ENCODE assay signal across 8 cellular contexts in the genomic region with DNA sequence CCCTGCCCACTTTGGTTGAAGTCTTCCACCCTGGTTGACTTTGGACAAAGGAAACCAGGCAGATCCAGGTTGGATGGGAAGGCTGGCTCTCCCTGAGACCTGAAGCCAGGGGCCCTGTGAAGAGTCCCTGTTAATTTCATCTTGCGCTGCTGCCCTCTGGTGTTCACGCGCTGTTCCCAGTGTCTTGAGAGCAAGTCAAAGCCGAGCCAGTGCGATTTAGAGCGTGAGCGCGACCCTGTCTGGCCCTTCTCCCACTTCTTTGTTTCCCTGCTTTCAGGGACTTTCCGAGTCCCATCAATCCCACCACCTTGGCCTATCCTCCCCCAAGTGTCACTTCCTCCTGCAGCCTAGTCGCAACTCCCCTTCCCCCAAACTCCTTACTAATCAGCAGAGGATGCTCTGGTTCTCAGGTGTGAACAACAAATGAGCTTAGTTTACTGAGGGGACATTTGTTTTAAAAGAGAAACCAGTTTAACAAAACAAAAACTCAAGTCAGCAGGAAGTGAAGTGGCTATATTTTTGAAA. TPM values are rescaled to one million over a fixed set of nuclear protein-coding genes. Genes with fewer than 3 reads are reported as not detected.
DNase-seq lines count a peak whose midpoint lies in the region; ATAC-seq, FAIRE-seq and TF ChIP-seq lines count a peak whose summit lies in the region.

No MANE protein-coding gene starts in this region.

- H3K27ac Mint-ChIP-seq in activated CD8-positive, alpha-beta T cell treated with anti-CD3 and anti-CD28 coated beads, Interleukin-2, amount 10 ng/mL, durations not matched to agents 7 days and 5 days: peak overlapping the region; percentile 98
- peak overlapping the region; percentile 97 to 100 (median 99) for H3K27ac Mint-ChIP-seq in naive thymus-derived CD8-positive, alpha-beta T cell

- no peaks in the 10 kb centered on the region for H3K9me3 Mint-ChIP-seq in activated CD8-positive, alpha-beta T cell treated with anti-CD3 and anti-CD28 coated beads, Interleukin-2, amount 10 ng/mL, durations not matched to agents 7 days and 5 days (ENCODE audit: insufficient read depth)
- H3K9me3 Mint-ChIP-seq in naive thymus-derived CD8-positive, alpha-beta T cell: peaks cover 0 to 5% (median 0%) of the 10 kb centered on the region in 9 donors

- ATAC-seq in GM19035 (IDR thresholded peaks at IDR 0.05; ENCODE audit: unreplicated experiment): peak; percentile 41
- ATAC-seq in activated CD8-positive, alpha-beta T cell treated with anti-CD3 and anti-CD28 coated beads, Interleukin-2, amount 10 ng/mL, durations not matched to agents 7 days and 5 days: peak; percentile 68
- peak; percentile 45 to 62 for ATAC-seq in naive thymus-derived CD8-positive, alpha-beta T cell
- ATAC-seq in stimulated activated naive CD8-positive, alpha-beta T cell treated with anti-CD3 and anti-CD28 coated beads, Interleukin-15, Interleukin-2, amounts not matched to agents 100 U/mL and 50 U/mL, for 24 hours: peak; percentile 64

- no peak for FAIRE-seq in HTR-8/SVneo (lab: Jason Lieb, UNC)

- peaks cover 86% of the 10 kb centered on the region for H3K4me1 Mint-ChIP-seq in activated CD8-positive, alpha-beta T cell treated with anti-CD3 and anti-CD28 coated beads, Interleukin-2, amount 10 ng/mL, durations not matched to agents 7 days and 5 days (ENCODE audit: low read depth)
- H3K4me1 Mint-ChIP-seq in naive thymus-derived CD8-positive, alpha-beta T cell: peaks cover 51 to 86% (median 81%) of the 10 kb centered on the region in 4 donors

- H3K36me3 Mint-ChIP-seq in activated CD8-positive, alpha-beta T cell treated with anti-CD3 and anti-CD28 coated beads, Interleukin-2, amount 10 ng/mL, durations not matched to agents 7 days and 5 days (ENCODE audit: low read depth): peaks cover 7% of the 10 kb centered on the region
- peaks cover 0 to 3% (median 0%) of the 10 kb centered on the region in 3 donors for H3K36me3 Mint-ChIP-seq in naive thymus-derived CD8-positive, alpha-beta T cell

- TF ChIP-seq CTCF in 22Rv1 (IDR thresholded peaks at IDR 0.05) (peak; percentile 94), epithelial cell of esophagus (IDR thresholded peaks at IDR 0.05; ENCODE audit: insufficient read depth, low read depth, low read length, missing control alignments) (peak; percentile 91)

- H3K27me3 Mint-ChIP-seq in activated CD8-positive, alpha-beta T cell treated with anti-CD3 and anti-CD28 coated beads, Interleukin-2, amount 10 ng/mL, durations not matched to agents 7 days and 5 days (ENCODE audit: low read depth): no peaks in the 10 kb centered on the region
- H3K27me3 Mint-ChIP-seq in naive thymus-derived CD8-positive, alpha-beta T cell: no peaks in the 10 kb centered on the region

- DNase-seq in HTR-8/SVneo (ENCODE audit: insufficient read length, low spot score) (peak; percentile 75), epithelial cell of esophagus (ENCODE audit: low read depth) (peak; percentile 83), anterior cingulate cortex (lab: John Stamatoyannopoulos, UW) (no peak)
- peak; percentile 95 for DNase-seq in activated CD8-positive, alpha-beta T cell treated with anti-CD3 and anti-CD28 coated beads, Interleukin-2, amount 10 ng/mL, durations not matched to agents 7 days and 5 days
- peak; percentile 81 to 94 (median 87) for DNase-seq in naive thymus-derived CD8-positive, alpha-beta T cell
- peak; percentile 93 for DNase-seq in stimulated activated naive CD8-positive, alpha-beta T cell treated with anti-CD3 and anti-CD28 coated beads, Interleukin-15, Interleukin-2, amounts not matched to agents 100 U/mL and 50 U/mL, for 24 hours

- POLR2A ChIA-PET in activated CD8-positive, alpha-beta T cell treated with anti-CD3 and anti-CD28 coated beads, Interleukin-2, amount 10 ng/mL, durations not matched to agents 7 days and 5 days (lab: Charles Lee): interaction anchor here (0.6 to 9.8 kb wide), 16 partner anchors 9 to 253 kb away, joined by 3 to 155 read pairs (median 4); partner anchors contain the start of genes N4BP2 and RHOH
- POLR2A ChIA-PET in naive thymus-derived CD8-positive, alpha-beta T cell (lab: Charles Lee): interaction anchor here (0.6 to 7.1 kb wide), 31 partner anchors 7 to 253 kb away, joined by 3 to 76 read pairs (median 4); partner anchors contain the start of genes N4BP2 and RHOH

- peak overlapping the region; percentile 79 for H3K4me3 Mint-ChIP-seq in activated CD8-positive, alpha-beta T cell treated with anti-CD3 and anti-CD28 coated beads, Interleukin-2, amount 10 ng/mL, durations not matched to agents 7 days and 5 days
- H3K4me3 Mint-ChIP-seq in naive thymus-derived CD8-positive, alpha-beta T cell: peak overlapping the region; percentile 67 to 90 (median 82)

- CTCF ChIA-PET in activated CD8-positive, alpha-beta T cell treated with anti-CD3 and anti-CD28 coated beads, Interleukin-2, amount 10 ng/mL, durations not matched to agents 7 days and 5 days (lab: Charles Lee): interaction anchor here (0.6 to 10.0 kb wide), 51 partner anchors 8 to 279 kb away, joined by 3 to 149 read pairs (median 7); partner anchors contain the start of genes N4BP2 and RHOH

- no peak overlapping the region for H3K27ac ChIP-seq in 22Rv1

- no peak overlapping the region for H3K4me3 ChIP-seq in epithelial cell of esophagus (ENCODE audit: low read length)

RNA-seq across cellular contexts. Expression of gene CHRNA9, which starts 25.8 kb away (rescaled TPM):
- total RNA-seq in activated CD8-positive, alpha-beta T cell treated with anti-CD3 and anti-CD28 coated beads, Interleukin-2, amount 10 ng/mL, durations not matched to agents 7 days and 5 days: under 1 TPM; 0.26 to 0.82 TPM
- total RNA-seq in naive thymus-derived CD8-positive, alpha-beta T cell: under 1 TPM; 0.55 to 0.73 TPM
- under 1 TPM in 1 of 3 donors, not detected in 2; 0.39 TPM for polyA plus RNA-seq in naive thymus-derived CD8-positive, alpha-beta T cell

Comparison
In these comparisons a context has a peak if more than half of its experiments do, and no peak if none do; other contexts are left out.
1. DNase-seq: peak in HTR-8/SVneo (single experiment), activated CD8-positive, alpha-beta T cell treated with anti-CD3 and anti-CD28 coated beads, Interleukin-2, amount 10 ng/mL, durations not matched to agents 7 days and 5 days (single experiment), epithelial cell of esophagus (single experiment), naive thymus-derived CD8-positive, alpha-beta T cell (10 of 10) and stimulated activated naive CD8-positive, alpha-beta T cell treated with anti-CD3 and anti-CD28 coated beads, Interleukin-15, Interleukin-2, amounts not matched to agents 100 U/mL and 50 U/mL, for 24 hours (single experiment); none in anterior cingulate cortex (0 of 58).
2. Peak in every context shown above with its lines, with median percentiles within 50 percentile points of each other: ATAC-seq.